In the genomic region with DNA sequence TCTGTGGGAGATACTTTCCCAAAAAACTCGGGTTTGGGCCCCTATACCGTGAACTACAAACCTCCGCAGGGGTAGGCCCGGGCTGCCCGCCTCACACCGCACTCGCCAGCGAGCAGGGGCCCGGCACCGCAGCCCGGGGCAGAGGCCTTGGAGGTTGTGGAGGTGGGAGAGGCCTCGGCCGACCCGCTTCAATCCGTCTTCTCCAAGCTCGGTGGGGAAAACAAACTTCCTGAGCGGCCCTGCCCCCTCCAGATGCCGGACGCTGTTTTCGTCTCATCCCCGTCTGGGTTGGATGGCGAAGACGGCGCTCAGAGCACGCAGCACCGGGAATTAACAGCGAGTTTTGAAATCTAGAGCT, we compare ENCODE assay signal across 8 cellular contexts. TPM values are rescaled to one million over a fixed set of nuclear protein-coding genes. Genes with fewer than 3 reads are reported as not detected.
DNase-seq lines count a peak whose midpoint lies in the region; ATAC-seq and TF ChIP-seq lines count a peak whose summit lies in the region.

No MANE protein-coding gene starts in this region.

- peak; percentile 26 for ATAC-seq in GM21515 (IDR thresholded peaks at IDR 0.05; ENCODE audit: unreplicated experiment)
- peak; percentile 18 for ATAC-seq in activated CD8-positive, alpha-beta T cell treated with anti-CD3 and anti-CD28 coated beads for 36 hours

- H3K27me3 ChIP-seq in HL-60 (ENCODE audit: insufficient read depth, poor library complexity, severe bottlenecking) (peaks cover 11% of the 10 kb centered on the region), esophagus (ENCODE audit: control insufficient read depth in 1 of 2, insufficient read depth in 2 of 2, low read length in 2 of 2) (no peaks in the 10 kb centered on the region)

- H3K27ac Mint-ChIP-seq in activated CD8-positive, alpha-beta T cell treated with anti-CD3 and anti-CD28 coated beads for 36 hours: peak overlapping the region; percentile 92
- H3K27ac Mint-ChIP-seq in nephron progenitor cell: no peak overlapping the region

- H3K27me3 Mint-ChIP-seq in activated CD8-positive, alpha-beta T cell treated with anti-CD3 and anti-CD28 coated beads for 36 hours: no peaks in the 10 kb centered on the region
- peaks cover 18% of the 10 kb centered on the region for H3K27me3 Mint-ChIP-seq in nephron progenitor cell (ENCODE audit: low read depth, poor library complexity)

- H3K4me1 ChIP-seq in esophagus (ENCODE audit: control insufficient read depth in 2 of 2, insufficient read depth in 2 of 2, low read length in 1 of 2): no peaks in the 10 kb centered on the region

- no peak for TF ChIP-seq CTCF in HL-60 (IDR thresholded peaks at IDR 0.05; ENCODE audit: insufficient read depth, low read length)
- TF ChIP-seq CTCF in activated CD8-positive, alpha-beta T cell treated with anti-CD3 and anti-CD28 coated beads for 36 hours (IDR thresholded peaks at IDR 0.05): no peak
- TF ChIP-seq CTCF in nephron progenitor cell (IDR thresholded peaks at IDR 0.05): no peak

- H3K4me3 ChIP-seq in HL-60 (replicated peaks; ENCODE audit: insufficient read depth, low read length) (peak overlapping the region; percentile 63), esophagus (ENCODE audit: low read depth in 1 of 2, low read length in 2 of 2) (peak overlapping the region; percentile 68 to 74)

- peaks cover 4% of the 10 kb centered on the region for H3K9me3 Mint-ChIP-seq in activated CD8-positive, alpha-beta T cell treated with anti-CD3 and anti-CD28 coated beads for 36 hours
- peaks cover 10% of the 10 kb centered on the region for H3K9me3 Mint-ChIP-seq in nephron progenitor cell

- H3K36me3 Mint-ChIP-seq in activated CD8-positive, alpha-beta T cell treated with anti-CD3 and anti-CD28 coated beads for 36 hours (ENCODE audit: low read depth): peaks cover 20% of the 10 kb centered on the region
- H3K36me3 Mint-ChIP-seq in nephron progenitor cell (ENCODE audit: low read depth): peaks cover 30% of the 10 kb centered on the region

- peaks cover 0 to 3% of the 10 kb centered on the region in 2 donors for H3K9me3 ChIP-seq in esophagus (ENCODE audit: control insufficient read depth in 2 of 2, insufficient read depth in 1 of 2, low read depth in 1 of 2, low read length in 1 of 2)

- CTCF ChIA-PET in activated CD8-positive, alpha-beta T cell treated with anti-CD3 and anti-CD28 coated beads for 36 hours (lab: Charles Lee): interaction anchor here (1.1 to 1.7 kb wide), 4 partner anchors 17 to 144 kb away, joined by 3 to 7 read pairs (median 6); a partner anchor contains a TSS

- DNase-seq in D341Med (ENCODE audit: low spot score): peak; percentile 44
- no peak for DNase-seq in HL-60 (ENCODE audit: low read depth in 1 of 2, low spot score in 1 of 2)
- DNase-seq in activated CD8-positive, alpha-beta T cell treated with anti-CD3 and anti-CD28 coated beads for 36 hours: peak; percentile 41
- DNase-seq in nephron progenitor cell: peak; percentile 47
- peak; percentile 47 for DNase-seq in ureter (ENCODE audit: low spot score)
- no peak for DNase-seq in NCI-H2171 (lab: John Stamatoyannopoulos, UW)

- H3K4me3 Mint-ChIP-seq in activated CD8-positive, alpha-beta T cell treated with anti-CD3 and anti-CD28 coated beads for 36 hours: peak overlapping the region; percentile 85
- H3K4me3 Mint-ChIP-seq in nephron progenitor cell: peak overlapping the region; percentile 83

- 2 to 3% methylated on average over 27 of the region's 27 CpGs for WGBS in esophagus, 2 donors

- no peaks in the 10 kb centered on the region for H3K36me3 ChIP-seq in esophagus (ENCODE audit: control insufficient read depth in 2 of 2, insufficient read depth in 2 of 2, low read length in 1 of 2)

- intact Hi-C loops in activated CD8-positive, alpha-beta T cell treated with anti-CD3 and anti-CD28 coated beads for 36 hours (cut with micrococcal nuclease): no loop called here

- H3K4me1 Mint-ChIP-seq in activated CD8-positive, alpha-beta T cell treated with anti-CD3 and anti-CD28 coated beads for 36 hours (ENCODE audit: low read depth): peaks cover 42% of the 10 kb centered on the region
- peaks cover 44% of the 10 kb centered on the region for H3K4me1 Mint-ChIP-seq in nephron progenitor cell

- H3K27ac ChIP-seq in HL-60 (replicated peaks) (no peak overlapping the region), esophagus (ENCODE audit: low read depth in 2 of 2, low read length in 1 of 2) (peak overlapping the region; percentile 81 to 97)

- POLR2A ChIA-PET in activated CD8-positive, alpha-beta T cell treated with anti-CD3 and anti-CD28 coated beads for 36 hours (lab: Charles Lee): interaction anchor here (0.9 to 4.0 kb wide), 14 partner anchors 13 to 143 kb away, joined by 3 to 20 read pairs (median 4); a partner anchor contains a TSS

RNA-seq across cellular contexts. Expression of a gene that starts 0.4 kb away (rescaled TPM):
- total RNA-seq in activated CD8-positive, alpha-beta T cell treated with anti-CD3 and anti-CD28 coated beads for 36 hours: 10 to 100 TPM; 62.3 to 65.3 TPM
- polyA plus RNA-seq in esophagus: 1 to 10 TPM; 4.3 to 9.4 TPM
- 9.0 TPM for total RNA-seq in ureter

Comparison
In these comparisons a context has a peak if more than half of its experiments do, and no peak if none do; other contexts are left out.
1. DNase-seq: peak in D341Med (single experiment), activated CD8-positive, alpha-beta T cell treated with anti-CD3 and anti-CD28 coated beads for 36 hours (single experiment), nephron progenitor cell (single experiment) and ureter (single experiment); none in HL-60 (0 of 2) and NCI-H2171 (single experiment).